In the genomic region with DNA sequence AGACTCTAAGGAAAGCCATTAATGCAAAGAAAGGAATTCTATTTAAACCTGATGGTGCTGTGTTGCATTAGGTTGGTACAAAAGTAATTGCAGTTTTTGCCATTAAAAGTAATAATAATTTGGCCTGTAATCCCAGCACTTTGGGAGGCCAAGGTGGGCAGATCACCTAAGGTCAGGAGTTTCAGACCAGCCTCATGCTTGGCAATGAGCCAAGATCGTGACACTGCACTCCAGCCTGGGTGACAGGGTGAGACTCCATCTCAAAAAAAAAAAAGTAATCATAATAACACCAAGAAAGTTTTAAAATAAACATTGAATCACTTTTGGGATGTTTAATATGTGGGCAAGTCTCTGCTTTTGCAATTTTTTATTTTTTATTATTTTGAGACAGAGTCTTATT, we compare ENCODE assay signal across 30 cellular contexts.
"Had no signal": no experiment of that assay in that cellular context is flagged by ENCODE, and none has a peak within 500 bp of the region (broad histone marks: within the 10 kb centered on the region; RNA-seq: fewer than 3 reads in every experiment).

No MANE protein-coding gene starts in this region.

- ATAC-seq: left colon; left lung; lower lobe of right lung; naive thymus-derived CD8-positive, alpha-beta T cell; sciatic nerve; upper lobe of right lung had no signal

- H3K4me1 ChIP-seq: left lung, lower lobe of right lung, parathyroid adenoma, right atrium auricular region, suprapubic skin, upper lobe of right lung had no signal

- H3K4me3 ChIP-seq: left lung, lower lobe of right lung, right atrium auricular region, skin epidermis, suprapubic skin, thoracic aorta, tibial artery, upper lobe of right lung had no signal

- DNase-seq: hypothalamus; immature natural killer cell; kidney; left colon; left lung; lower lobe of right lung; mammary epithelial cell; mesenchymal stem cell; naive thymus-derived CD8-positive, alpha-beta T cell; nucleus accumbens; stimulated activated CD4-positive, alpha-beta T cell treated with anti-CD3 and anti-CD28 coated beads, Interleukin-12 subunit alpha, Interleukin-12 subunit beta, amount 100 ng/mL, for 4 hours; stimulated activated CD4-positive, alpha-beta T cell treated with anti-CD3 and anti-CD28 coated beads, Interleukin-15, amount 100 ng/mL, for 24 hours; stimulated activated CD4-positive, alpha-beta T cell treated with anti-CD3 and anti-CD28 coated beads, Interleukin-2, amount 100 ng/mL, for 24 hours; stimulated activated CD4-positive, alpha-beta T cell treated with anti-CD3 and anti-CD28 coated beads, Interleukin-4, amount 100 ng/mL, for 1 hour; stimulated activated naive CD4-positive, alpha-beta T cell; tibial artery; trophoblast cell; upper lobe of right lung had no signal

- H3K27ac Mint-ChIP-seq: immature natural killer cell; naive thymus-derived CD8-positive, alpha-beta T cell; nephron; progenitor cell of endocrine pancreas; stimulated activated naive CD8-positive, alpha-beta T cell treated with anti-CD3 and anti-CD28 coated beads, Interleukin-15, Interleukin-2, amounts not matched to agents 100 ng/mL and 50 ng/mL, for 24 hours had no signal

- H3K9me3 Mint-ChIP-seq: immature natural killer cell; naive thymus-derived CD8-positive, alpha-beta T cell; nephron; neural crest cell; stimulated activated naive CD8-positive, alpha-beta T cell treated with anti-CD3 and anti-CD28 coated beads, Interleukin-15, Interleukin-2, amounts not matched to agents 100 ng/mL and 50 ng/mL, for 24 hours had no signal

- H3K4me3 Mint-ChIP-seq: immature natural killer cell; naive thymus-derived CD8-positive, alpha-beta T cell; nephron; neural crest cell; stimulated activated naive CD8-positive, alpha-beta T cell treated with anti-CD3 and anti-CD28 coated beads, Interleukin-15, Interleukin-2, amounts not matched to agents 100 ng/mL and 50 ng/mL, for 24 hours had no signal

- H3K36me3 Mint-ChIP-seq: immature natural killer cell; naive thymus-derived CD8-positive, alpha-beta T cell had no signal

- H3K79me2 ChIP-seq: parathyroid adenoma had no signal

- H3K9me3 ChIP-seq: left lung, lower lobe of right lung, right atrium auricular region, suprapubic skin, thoracic aorta, tibial artery, upper lobe of right lung had no signal

- H3K27me3 ChIP-seq: left lung, right atrium auricular region, suprapubic skin, tibial artery, upper lobe of right lung had no signal

- FAIRE-seq: islet of Langerhans, kidney, urothelium cell line had no signal

- H2AFZ ChIP-seq: parathyroid adenoma had no signal

- H3K27me3 Mint-ChIP-seq: progenitor cell of endocrine pancreas had no signal

- H3K27ac ChIP-seq: left lung, lower lobe of right lung, parathyroid adenoma, right atrium auricular region, skin epidermis, suprapubic skin, thoracic aorta, tibial artery, upper lobe of right lung had no signal

- H3K36me3 ChIP-seq: left lung, lower lobe of right lung, right atrium auricular region, suprapubic skin, thoracic aorta, tibial artery, upper lobe of right lung had no signal

- H3K9ac ChIP-seq: parathyroid adenoma had no signal

- H3K4me1 Mint-ChIP-seq: immature natural killer cell; naive thymus-derived CD8-positive, alpha-beta T cell; nephron; neural crest cell had no signal
